Comparison of ENCODE assay signal across 28 cellular contexts in genomic region chr9:2600307-2600706, GRCh38. TPM values are rescaled to one million over a fixed set of nuclear protein-coding genes. Genes with fewer than 3 reads are reported as not detected.
DNase-seq lines count a peak whose midpoint lies in the region; FAIRE-seq and TF ChIP-seq lines count a peak whose summit lies in the region.
"Had no signal": no experiment of that assay in that cellular context is flagged by ENCODE, and none has a peak within 500 bp of the region (broad histone marks: within the 10 kb centered on the region; RNA-seq: fewer than 3 reads in every experiment).

No MANE protein-coding gene starts in this region.

- H2BK12ac ChIP-seq in H1 (ENCODE audit: low read depth, low read length), result no peak overlapping the region

- H4K5ac ChIP-seq in H1 (ENCODE audit: insufficient read length, low read depth, low read length), result no peak overlapping the region

- H4K20me1 ChIP-seq in Karpas-422 (ENCODE audit: insufficient read depth, low read depth, low read length), result no peaks in the 10 kb centered on the region
- no peaks in the 10 kb centered on the region for H4K20me1 ChIP-seq in H1 (replicated peaks in 1 of 2; ENCODE audit: control insufficient read depth in 1 of 2, insufficient read depth in 2 of 2, low read length in 2 of 2)

- TF ChIP-seq CTCF in H1 (IDR thresholded peaks at IDR 0.05; ENCODE audit: control extremely low read depth in 1 of 3, insufficient read depth in 1 of 3, low read depth in 1 of 3, low read length in 3 of 3) (no peak), osteocyte (IDR thresholded peaks at IDR 0.05) (peak; percentile 10)

- H3K9me2 ChIP-seq in Karpas-422 (replicated peaks; ENCODE audit: insufficient read depth, low read length), result no peaks in the 10 kb centered on the region

- H3K79me1 ChIP-seq in H1 (ENCODE audit: low read depth, low read length), result no peaks in the 10 kb centered on the region

- H2BK120ac ChIP-seq in H1 (replicated peaks; ENCODE audit: low read depth, low read length), result no peak overlapping the region

- H2BK5ac ChIP-seq in H1 (ENCODE audit: low read depth, low read length), result no peak overlapping the region

- H3K36me3 ChIP-seq in Karpas-422 (ENCODE audit: insufficient read depth, low read length) (no peaks in the 10 kb centered on the region), H1 (ENCODE audit: control insufficient read depth in 2 of 4, insufficient read depth in 4 of 4, low read length in 3 of 4) (no peaks in the 10 kb centered on the region)
- H3K36me3 ChIP-seq: stomach, tibial artery had no signal

- H2AFZ ChIP-seq in Karpas-422 (ENCODE audit: low read length), result no peak overlapping the region
- no peak overlapping the region for H2AFZ ChIP-seq in H1 (ENCODE audit: low read length)

- H3K14ac ChIP-seq in H1 (ENCODE audit: insufficient read length), result no peak overlapping the region

- H3K9ac ChIP-seq in Karpas-422 (ENCODE audit: low read length), result no peak overlapping the region
- no peak overlapping the region for H3K9ac ChIP-seq in H1 (replicated peaks in 1 of 4; ENCODE audit: extremely low read depth in 1 of 4, low read depth in 3 of 4, low read length in 3 of 4)
- H3K9ac ChIP-seq: KMS-11 had no signal

- H3K27ac ChIP-seq in Karpas-422 (ENCODE audit: low read length), result no peak overlapping the region
- no peak overlapping the region for H3K27ac ChIP-seq in H1 (ENCODE audit: low read depth, low read length)
- H3K27ac ChIP-seq: body of pancreas, KMS-11, stomach, tibial artery had no signal

- no peak overlapping the region for H3K4me3 Mint-ChIP-seq in osteocyte (ENCODE audit: unreplicated experiment)
- H3K4me3 Mint-ChIP-seq in activated naive CD4-positive, alpha-beta T cell treated with anti-CD3 and anti-CD28 coated beads, Interleukin-2, amount 10 ng/mL, durations not matched to agents 7 days and 5 days, result no peak overlapping the region
- H3K4me3 Mint-ChIP-seq: activated CD4-positive, alpha-beta memory T cell treated with anti-CD3 and anti-CD28 coated beads, Interleukin-2, amount 10 ng/mL, durations not matched to agents 7 days and 5 days; nephron had no signal

- H3K56ac ChIP-seq in H1 (replicated peaks; ENCODE audit: insufficient read length, low read depth, low read length), result no peak overlapping the region

- H4K8ac ChIP-seq in H1 (ENCODE audit: extremely low read depth, insufficient read depth, low read length), result no peak overlapping the region

- WGBS in H1 (ENCODE audit: extremely low coverage in 1 of 2, insufficient coverage in 1 of 2, insufficient read length in 1 of 2, insufficient replicate concordance in 2 of 2, low coverage in 1 of 2, low lambda C conversion rate in 2 of 2, missing lambda C conversion rate in 1 of 2), 2 experiments, result 91% methylated on average over 2 of the region's 2 CpGs; no CpG with 5 or more reads in 1 of the 2 experiments

- peaks cover 43% of the 10 kb centered on the region for H3K4me1 ChIP-seq in Karpas-422 (ENCODE audit: low read length)
- no peaks in the 10 kb centered on the region for H3K4me1 ChIP-seq in H1 (replicated peaks in 1 of 4; ENCODE audit: control insufficient read depth in 3 of 4, insufficient read depth in 4 of 4, low read length in 3 of 4)

- peaks cover 8% of the 10 kb centered on the region for H3K4me1 Mint-ChIP-seq in osteocyte (ENCODE audit: unreplicated experiment)
- no peaks in the 10 kb centered on the region for H3K4me1 Mint-ChIP-seq in activated naive CD4-positive, alpha-beta T cell treated with anti-CD3 and anti-CD28 coated beads, Interleukin-2, amount 10 ng/mL, durations not matched to agents 7 days and 5 days
- H3K4me1 Mint-ChIP-seq: activated CD4-positive, alpha-beta memory T cell treated with anti-CD3 and anti-CD28 coated beads, Interleukin-2, amount 10 ng/mL, durations not matched to agents 7 days and 5 days had no signal

- TF ChIP-seq RAD21 in H1 (IDR thresholded peaks at IDR 0.05 in 1 of 2, conservative IDR thresholded peaks at IDR 0.05 in 1 of 2; ENCODE audit: low read depth in 2 of 2, low read length in 2 of 2), result peak; percentile 12 to 16; a peak in 2 of 4 replicates

- no peak for TF ChIP-seq POLR2A in H1 (IDR thresholded peaks at IDR 0.05; ENCODE audit: control extremely low read depth in 1 of 2, low read depth in 2 of 2, low read length in 2 of 2)

- H3K9me3 ChIP-seq in Karpas-422 (ENCODE audit: low read length) (no peaks in the 10 kb centered on the region), H1 (ENCODE audit: insufficient read depth in 2 of 2, low read depth in 1 of 2, low read length in 1 of 2) (no peaks in the 10 kb centered on the region)
- H3K9me3 ChIP-seq: body of pancreas, mucosa of descending colon, stomach, tibial artery had no signal

- POLR2A ChIA-PET in H1 (lab: Charles Lee; ENCODE audit: partially characterized antibody), result no interaction called here

- FAIRE-seq in G401.6 (lab: Jason Lieb, UNC) (peak; percentile 36), H1 (lab: Jason Lieb, UNC) (no peak)
- FAIRE-seq: GM12878 had no signal

- no peaks in the 10 kb centered on the region for H3K9me3 Mint-ChIP-seq in osteocyte (ENCODE audit: unreplicated experiment)
- no peaks in the 10 kb centered on the region for H3K9me3 Mint-ChIP-seq in activated naive CD4-positive, alpha-beta T cell treated with anti-CD3 and anti-CD28 coated beads, Interleukin-2, amount 10 ng/mL, durations not matched to agents 7 days and 5 days
- H3K9me3 Mint-ChIP-seq: activated CD4-positive, alpha-beta memory T cell treated with anti-CD3 and anti-CD28 coated beads, Interleukin-2, amount 10 ng/mL, durations not matched to agents 7 days and 5 days; nephron had no signal

- no peak overlapping the region for H3K4ac ChIP-seq in H1 (replicated peaks; ENCODE audit: insufficient read length, low read depth, low read length)

- H3K4me2 ChIP-seq in Karpas-422 (ENCODE audit: low read depth, low read length, poor library complexity, severe bottlenecking) (no peak overlapping the region), H1 (ENCODE audit: insufficient read depth in 1 of 2, low read depth in 2 of 2, low read length in 2 of 2) (no peak overlapping the region)
- H3K4me2 ChIP-seq: KMS-11 had no signal

- H3K23me2 ChIP-seq in H1 (ENCODE audit: low read depth, low read length), result no peaks in the 10 kb centered on the region

- H3K27me3 ChIP-seq in Karpas-422 (ENCODE audit: low read length) (no peaks in the 10 kb centered on the region), H1 (replicated peaks in 1 of 4; ENCODE audit: control insufficient read depth in 3 of 4, extremely low read depth in 1 of 4, insufficient read depth in 3 of 4, low read length in 3 of 4) (no peaks in the 10 kb centered on the region)
- H3K27me3 ChIP-seq: body of pancreas, stomach, tibial artery had no signal

- H3K4me3 ChIP-seq in Karpas-422 (ENCODE audit: low read length) (no peak overlapping the region), H1 (ENCODE audit: extremely low read depth in 1 of 4, insufficient read depth in 2 of 4, low read depth in 3 of 4, low read length in 4 of 4) (no peak overlapping the region)
- H3K4me3 ChIP-seq: body of pancreas, GM12878, mucosa of descending colon, stomach, tibial artery had no signal

- H3K36me3 Mint-ChIP-seq in osteocyte (ENCODE audit: unreplicated experiment), result no peaks in the 10 kb centered on the region
- no peaks in the 10 kb centered on the region for H3K36me3 Mint-ChIP-seq in activated naive CD4-positive, alpha-beta T cell treated with anti-CD3 and anti-CD28 coated beads, Interleukin-2, amount 10 ng/mL, durations not matched to agents 7 days and 5 days

- H3K79me2 ChIP-seq in Karpas-422 (ENCODE audit: low read length), result no peaks in the 10 kb centered on the region
- no peaks in the 10 kb centered on the region for H3K79me2 ChIP-seq in H1 (ENCODE audit: control insufficient read depth in 1 of 2, insufficient read depth in 2 of 2, low read length in 2 of 2)

- no peak overlapping the region for H3K18ac ChIP-seq in H1 (ENCODE audit: extremely low read depth, low read length)

- H2BK20ac ChIP-seq in H1 (ENCODE audit: low read length), result no peak overlapping the region

- peaks cover 14% of the 10 kb centered on the region for H3K27me3 Mint-ChIP-seq in osteocyte (ENCODE audit: unreplicated experiment)
- peaks cover 4% of the 10 kb centered on the region for H3K27me3 Mint-ChIP-seq in activated naive CD4-positive, alpha-beta T cell treated with anti-CD3 and anti-CD28 coated beads, Interleukin-2, amount 10 ng/mL, durations not matched to agents 7 days and 5 days

- H4K91ac ChIP-seq in H1 (replicated peaks; ENCODE audit: insufficient read length, low read length), result no peak overlapping the region

- H3K27ac Mint-ChIP-seq in osteocyte (ENCODE audit: unreplicated experiment), result no peak overlapping the region
- H3K27ac Mint-ChIP-seq in activated naive CD4-positive, alpha-beta T cell treated with anti-CD3 and anti-CD28 coated beads, Interleukin-2, amount 10 ng/mL, durations not matched to agents 7 days and 5 days, result no peak overlapping the region
- H3K27ac Mint-ChIP-seq: activated CD4-positive, alpha-beta memory T cell treated with anti-CD3 and anti-CD28 coated beads, Interleukin-2, amount 10 ng/mL, durations not matched to agents 7 days and 5 days; nephron had no signal

- H2AK5ac ChIP-seq in H1 (ENCODE audit: low read depth, low read length), result no peak overlapping the region

- DNase-seq in Karpas-422 (peak; percentile 58), H1 (ENCODE audit: low read depth in 1 of 2, low spot score in 2 of 2) (no peak), osteocyte (ENCODE audit: extremely low spot score, unreplicated experiment) (no peak), medulla oblongata (ENCODE audit: extremely low spot score) (no peak), HuH-7.5 (ENCODE audit: low spot score) (no peak)
- no peak for DNase-seq in activated naive CD4-positive, alpha-beta T cell treated with anti-CD3 and anti-CD28 coated beads, Interleukin-2, amount 10 ng/mL, durations not matched to agents 7 days and 5 days
- DNase-seq: activated CD4-positive, alpha-beta memory T cell treated with anti-CD3 and anti-CD28 coated beads, Interleukin-2, amount 10 ng/mL, durations not matched to agents 7 days and 5 days; activated effector memory CD4-positive, alpha-beta T cell treated with anti-CD3 and anti-CD28 coated beads, Interleukin-2, amount 50 U/mL, for 16 hours; activated T-cell treated with anti-CD3 and anti-CD28 coated beads for 4 hours; body of pancreas; DMS79; erythroblast; foreskin melanocyte; GOT3; hypothalamus; left ventricle myocardium superior; mucosa of descending colon; NCI-H1930; NCI-H2227 treated with DMSO at 0.1 percent for 48 hours; NCI-H774; SIG-M5; stomach; T-helper 1 cell; tibial artery had no signal

- TF ChIP-seq EP300 in H1 (IDR thresholded peaks at IDR 0.05; ENCODE audit: borderline replicate concordance in 1 of 2, low read depth in 2 of 2, low read length in 2 of 2), result no peak

- CTCF ChIA-PET in H1 (lab: Charles Lee; ENCODE audit: partially characterized antibody), result interaction anchor here (0.6 to 1.2 kb wide), 3 partner anchors 8 to 114 kb away, joined by 4 to 5 read pairs (median 4); no protein-coding TSS in a partner anchor
- CTCF ChIA-PET in activated naive CD4-positive, alpha-beta T cell treated with anti-CD3 and anti-CD28 coated beads, Interleukin-2, amount 10 ng/mL, durations not matched to agents 7 days and 5 days (lab: Charles Lee), result no interaction called here

- no peak overlapping the region for H2BK15ac ChIP-seq in H1 (ENCODE audit: low read length)

- no peak overlapping the region for H3K23ac ChIP-seq in H1 (ENCODE audit: insufficient read length)

RNA-seq across cellular contexts. Expression of gene VLDLR, which starts 21.3 kb away (rescaled TPM):
- total RNA-seq in Karpas-422 (2014; rRNA removed; shearing (Covaris generic); ENCODE audit: low replicate concordance), result 16.4 and 31.5 TPM in 2 replicates
- 43.6 and 49.1 TPM in 2 replicates for total RNA-seq in H1 (2021; fragmentation: NEBNext Ultra II Directional; extraction: Animal tissue kit (Norgen Biotek cat#: 25700))
- 19.1 and 24.2 TPM in 2 replicates for polyA plus RNA-seq in H1 (2011; rRNA removed)
- polyA plus RNA-seq in H1 (2011; cell fraction: cytosol; rRNA removed), result 26.7 TPM
- 36.8 TPM for polyA plus RNA-seq in H1 (2011; cell fraction: nucleus; rRNA removed)
- 25.5 to 30.7 TPM (median 27.7 TPM) in 4 replicates for polyA plus RNA-seq in H1 (2012, experiment 1 of 2)
- 2.3 TPM for polyA plus RNA-seq in H1 (2012, experiment 2 of 2)
- 33.5 TPM for polyA plus RNA-seq in H1 (2013, experiment 1 of 2)
- 35.4 TPM for polyA plus RNA-seq in H1 (2013, experiment 2 of 2)
- polyA minus RNA-seq in H1 (2011; rRNA and poly(A)+ RNA removed), result 80.2 and 84.8 TPM in 2 replicates
- polyA minus RNA-seq in H1 (2011; cell fraction: cytosol; rRNA and poly(A)+ RNA removed), result 32.7 TPM
- polyA minus RNA-seq in H1 (2011; cell fraction: nucleus; rRNA and poly(A)+ RNA removed), result 52.0 TPM
- 18.5 and 20.5 TPM in 2 replicates for total RNA-seq in osteocyte
